ENCODE assay signal across 11 cellular contexts in the genomic region with DNA sequence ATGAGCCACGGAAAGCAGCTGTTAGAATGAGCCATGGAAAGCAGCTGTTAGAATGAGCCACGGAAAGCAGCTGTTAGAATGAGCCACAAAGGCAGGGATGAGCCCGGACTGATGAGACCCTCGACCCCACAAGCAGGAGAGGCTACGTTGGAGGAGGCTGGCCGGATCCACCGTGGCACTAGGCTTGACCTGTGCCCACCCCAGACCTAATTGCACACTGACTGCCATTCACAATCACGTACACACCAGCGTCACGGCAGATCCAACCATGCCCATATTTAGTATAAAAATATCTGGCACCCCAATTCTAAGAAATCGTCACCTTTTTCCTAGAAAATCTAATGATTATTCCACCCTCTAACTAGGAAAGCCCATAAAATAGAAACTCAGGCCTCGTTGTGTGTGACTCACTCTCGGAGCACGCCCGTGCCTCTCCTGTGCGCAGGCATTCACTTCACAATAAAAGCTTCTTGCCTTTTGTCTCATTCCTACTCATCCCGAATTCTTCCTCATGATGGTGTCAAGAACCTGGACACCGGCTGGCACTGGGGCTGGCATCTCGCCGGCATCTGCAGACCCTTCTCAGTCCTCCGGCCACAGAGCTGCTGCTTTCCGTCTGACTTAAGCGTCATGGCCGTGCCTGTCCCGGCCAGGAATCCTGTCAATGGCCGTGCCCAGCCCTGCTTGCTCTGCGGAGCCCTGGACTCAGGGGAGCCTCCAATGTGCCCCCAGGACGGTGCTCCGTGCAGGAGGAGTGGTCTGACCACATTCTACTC. TPM values are rescaled to one million over a fixed set of nuclear protein-coding genes. Genes with fewer than 3 reads are reported as not detected.
DNase-seq lines count a peak whose midpoint lies in the region; ATAC-seq, FAIRE-seq and TF ChIP-seq lines count a peak whose summit lies in the region.
"Had no signal": no experiment of that assay in that cellular context is flagged by ENCODE, and none has a peak within 500 bp of the region (broad histone marks: within the 10 kb centered on the region; RNA-seq: fewer than 3 reads in every experiment).

No MANE protein-coding gene starts in this region.

- H3K36me3 ChIP-seq in adipocyte (ENCODE audit: control insufficient read depth, insufficient read depth, low read length, severe bottlenecking) (no peaks in the 10 kb centered on the region), transverse colon (no peaks in the 10 kb centered on the region)

- peaks cover 26% of the 10 kb centered on the region for H3K4me1 ChIP-seq in adipocyte (ENCODE audit: control insufficient read depth, insufficient read depth, low read length)
- peaks cover 27 to 42% (median 32%) of the 10 kb centered on the region in 4 donors for H3K4me1 ChIP-seq in transverse colon

- peak overlapping the region; percentile 75 for H3K4me3 ChIP-seq in adipocyte (ENCODE audit: low read length)
- peak overlapping the region in 3 of 4 donors; percentile 21 to 37 (median 25) for H3K4me3 ChIP-seq in transverse colon
- H3K4me3 ChIP-seq: lung had no signal

- H3K27me3 ChIP-seq in adipocyte (replicated peaks; ENCODE audit: control insufficient read depth, insufficient read depth, low read length) = peaks cover 10% of the 10 kb centered on the region
- H3K27me3 ChIP-seq in transverse colon = no peaks in the 10 kb centered on the region

- peak overlapping the region; percentile 65 for H3K9ac ChIP-seq in adipocyte (ENCODE audit: low read length)

- in situ Hi-C loops in transverse colon (cut with MboI; ENCODE audit: low pct_ligation_motif_present in 1 of 4, low pct_unique_long_range_greater_than_20kb in 1 of 4, low sequenced_read_pairs in 3 of 4) = no loop called here

- intact Hi-C loops in transverse colon (cut with DNase I; ENCODE audit: low total_unique reads) = no loop called here

- TF ChIP-seq POLR2A in transverse colon (IDR thresholded peaks at IDR 0.05) = peak; percentile 19

- 15 to 19% methylated on average over 13 to 29 of the region's 29 CpGs for WGBS in transverse colon (ENCODE audit: low coverage in 1 of 2), 2 donors

- FAIRE-seq in GM19239 (lab: Jason Lieb, UNC) = no peak

- no peak for ATAC-seq in GM21423 (IDR thresholded peaks at IDR 0.05; ENCODE audit: unreplicated experiment)
- ATAC-seq in HG03457 (IDR thresholded peaks at IDR 0.05; ENCODE audit: unreplicated experiment) = no peak

- peaks cover 13% of the 10 kb centered on the region for H3K9me3 ChIP-seq in adipocyte (ENCODE audit: control insufficient read depth, low read length)
- no peaks in the 10 kb centered on the region for H3K9me3 ChIP-seq in transverse colon

- peak overlapping the region; percentile 67 to 80 (median 74) for H3K27ac ChIP-seq in transverse colon

- TF ChIP-seq CTCF in transverse colon (IDR thresholded peaks at IDR 0.05) = no peak

- no peak for TF ChIP-seq EP300 in transverse colon (IDR thresholded peaks at IDR 0.05; ENCODE audit: low read depth)

- DNase-seq in NCI-H146 (lab: John Stamatoyannopoulos, UW) (peak; percentile 18), NCI-H146 treated with DMSO at 0.1 percent for 48 hours (lab: John Stamatoyannopoulos, UW; ENCODE audit: unreplicated experiment) (no peak), adipocyte (ENCODE audit: low read depth) (peak; percentile 68), iPS-NIHi11 (ENCODE audit: low spot score) (peak; percentile 72), transverse colon (peak; percentile 72), GM19239 (ENCODE audit: insufficient read length, low spot score) (no peak)
- DNase-seq: CD4-positive, CD25-positive, alpha-beta regulatory T cell had no signal

RNA-seq across cellular contexts. Expression of a gene that starts 5.5 kb away (rescaled TPM):
- total RNA-seq in transverse colon = 100 to 1,000 TPM in 2 of 4 donors, 10 to 100 TPM in 1, 1 to 10 TPM in 1; 5.8 to 127 (median 107) TPM

RNA-seq across cellular contexts. Expression of a gene that starts 20.0 kb away (rescaled TPM):
- not detected for total RNA-seq in transverse colon
- total RNA-seq: CD4-positive, CD25-positive, alpha-beta regulatory T cell; lung had no signal

RNA-seq across cellular contexts. Expression of a gene that starts 21.6 kb away (rescaled TPM):
- total RNA-seq in transverse colon = 1 to 10 TPM; 6.1 to 9.7 (median 7.4) TPM
- total RNA-seq: SK-MEL-5 had no signal

RNA-seq across cellular contexts. Expression of a gene that starts 32.5 kb away (rescaled TPM):
- under 1 TPM in 1 of 4 donors, not detected in 3; 0.48 TPM for total RNA-seq in transverse colon
- total RNA-seq: CD4-positive, CD25-positive, alpha-beta regulatory T cell; SK-MEL-5 had no signal

Comparison
In these comparisons a context has a peak if more than half of its experiments do, and no peak if none do; other contexts are left out.
1. DNase-seq: peak in NCI-H146 (single experiment), adipocyte (single experiment), iPS-NIHi11 (single experiment) and transverse colon (single experiment); none in NCI-H146 treated with DMSO at 0.1 percent for 48 hours (single experiment) and GM19239 (single experiment).